Comparison of ENCODE assay signal across 15 cellular contexts in genomic region chr10:125003146-125003900, GRCh38.
DNase-seq lines count a peak whose midpoint lies in the region; ATAC-seq and TF ChIP-seq lines count a peak whose summit lies in the region.
"Had no signal": no experiment of that assay in that cellular context is flagged by ENCODE, and none has a peak within 500 bp of the region (broad histone marks: within the 10 kb centered on the region; RNA-seq: fewer than 3 reads in every experiment).

No MANE protein-coding gene starts in this region.

- H3K36me3 Mint-ChIP-seq in natural killer cell, result no peaks in the 10 kb centered on the region
- H3K36me3 Mint-ChIP-seq in natural killer cell treated with Interleukin-12 subunit alpha and Interleukin-12 subunit beta and Interleukin-15 and Interleukin-18, amount 100 ng/mL, for 72 hours, result no peaks in the 10 kb centered on the region
- H3K36me3 Mint-ChIP-seq in activated CD4-positive, alpha-beta memory T cell treated with anti-CD3 and anti-CD28 coated beads, Interleukin-2, amount 10 ng/mL, durations not matched to agents 7 days and 5 days (ENCODE audit: low read depth), result no peaks in the 10 kb centered on the region
- peaks cover 6% of the 10 kb centered on the region for H3K36me3 Mint-ChIP-seq in neural crest cell (ENCODE audit: low read depth)

- no peaks in the 10 kb centered on the region for H3K36me3 ChIP-seq in aorta (ENCODE audit: control insufficient read depth in 1 of 2, insufficient read depth in 2 of 2, low read length in 1 of 2)

- H3K27me3 ChIP-seq in aorta (ENCODE audit: control insufficient read depth in 1 of 2, insufficient read depth in 2 of 2, low read length in 1 of 2), result no peaks in the 10 kb centered on the region
- H3K27me3 ChIP-seq: BLaER1 treated with 17β-estradiol and CSF1 and Interleukin-3, amounts not matched to agents 10 nM and 100 nM; gastrocnemius medialis; neutrophil had no signal

- H3K27me3 Mint-ChIP-seq in natural killer cell (ENCODE audit: low read depth in 2 of 2), result no peaks in the 10 kb centered on the region
- H3K27me3 Mint-ChIP-seq in natural killer cell treated with Interleukin-12 subunit alpha and Interleukin-12 subunit beta and Interleukin-15 and Interleukin-18, amount 100 ng/mL, for 72 hours, result no peaks in the 10 kb centered on the region
- no peaks in the 10 kb centered on the region for H3K27me3 Mint-ChIP-seq in activated CD4-positive, alpha-beta memory T cell treated with anti-CD3 and anti-CD28 coated beads, Interleukin-2, amount 10 ng/mL, durations not matched to agents 7 days and 5 days
- peaks cover 6% of the 10 kb centered on the region for H3K27me3 Mint-ChIP-seq in neural crest cell (ENCODE audit: low read depth)

- H3K9me3 Mint-ChIP-seq in natural killer cell (no peaks in the 10 kb centered on the region), neural crest cell (no peaks in the 10 kb centered on the region)
- H3K9me3 Mint-ChIP-seq in natural killer cell treated with Interleukin-12 subunit alpha and Interleukin-12 subunit beta and Interleukin-15 and Interleukin-18, amount 100 ng/mL, for 72 hours, result no peaks in the 10 kb centered on the region
- H3K9me3 Mint-ChIP-seq in activated CD4-positive, alpha-beta memory T cell treated with anti-CD3 and anti-CD28 coated beads, Interleukin-2, amount 10 ng/mL, durations not matched to agents 7 days and 5 days, result no peaks in the 10 kb centered on the region
- H3K9me3 Mint-ChIP-seq: effector memory CD8-positive, alpha-beta T cell had no signal

- peak; percentile 11 for DNase-seq in natural killer cell
- no peak for DNase-seq in natural killer cell treated with Interleukin-12 subunit alpha and Interleukin-12 subunit beta and Interleukin-15 and Interleukin-18, amount 100 ng/mL, for 72 hours (ENCODE audit: low spot score)
- DNase-seq in activated CD4-positive, alpha-beta memory T cell treated with anti-CD3 and anti-CD28 coated beads, Interleukin-2, amount 10 ng/mL, durations not matched to agents 7 days and 5 days, result no peak
- DNase-seq in neural crest cell (ENCODE audit: low read depth, low spot score), result no peak
- peak; percentile 34 to 68 for DNase-seq in aorta
- no peak for DNase-seq in CD1c-positive myeloid dendritic cell (ENCODE audit: extremely low spot score)
- DNase-seq in DMS153 treated with DMSO at 0.1 percent for 48 hours (lab: John Stamatoyannopoulos, UW; ENCODE audit: unreplicated experiment), result no peak
- no peak for DNase-seq in NCI-H1105 (lab: John Stamatoyannopoulos, UW)
- DNase-seq: effector memory CD8-positive, alpha-beta T cell; OCI-M1; stimulated activated CD4-positive, alpha-beta T cell treated with anti-CD3 and anti-CD28 coated beads, Interleukin-1b, Interleukin-23, amount 100 ng/mL, for 48 hours; T-helper 17 cell had no signal

- ATAC-seq in natural killer cell, result no peak
- no peak for ATAC-seq in natural killer cell treated with Interleukin-12 subunit alpha and Interleukin-12 subunit beta and Interleukin-15 and Interleukin-18, amount 100 ng/mL, for 72 hours
- no peak for ATAC-seq in aorta (ENCODE audit: low FRiP score)
- ATAC-seq: effector memory CD8-positive, alpha-beta T cell; gastrocnemius medialis; T-helper 17 cell had no signal

- H3K4me3 Mint-ChIP-seq in natural killer cell, result no peak overlapping the region
- no peak overlapping the region for H3K4me3 Mint-ChIP-seq in natural killer cell treated with Interleukin-12 subunit alpha and Interleukin-12 subunit beta and Interleukin-15 and Interleukin-18, amount 100 ng/mL, for 72 hours
- no peak overlapping the region for H3K4me3 Mint-ChIP-seq in activated CD4-positive, alpha-beta memory T cell treated with anti-CD3 and anti-CD28 coated beads, Interleukin-2, amount 10 ng/mL, durations not matched to agents 7 days and 5 days
- H3K4me3 Mint-ChIP-seq in neural crest cell, result no peak overlapping the region
- H3K4me3 Mint-ChIP-seq: effector memory CD8-positive, alpha-beta T cell; T-helper 17 cell had no signal

- WGBS in aorta, 2 donors, result 85 to 86% methylated on average over 33 to 34 of the region's 34 CpGs

- CTCF ChIA-PET in activated CD4-positive, alpha-beta memory T cell treated with anti-CD3 and anti-CD28 coated beads, Interleukin-2, amount 10 ng/mL, durations not matched to agents 7 days and 5 days (lab: Charles Lee), result no interaction called here

- H3K27ac ChIP-seq in aorta (ENCODE audit: low read depth in 1 of 2, low read length in 2 of 2), result no peak overlapping the region
- H3K27ac ChIP-seq: BLaER1 treated with 17β-estradiol and CSF1 and Interleukin-3, amounts not matched to agents 10 nM and 100 nM; neutrophil had no signal

- POLR2A ChIA-PET in activated CD4-positive, alpha-beta memory T cell treated with anti-CD3 and anti-CD28 coated beads, Interleukin-2, amount 10 ng/mL, durations not matched to agents 7 days and 5 days (lab: Charles Lee), result no interaction called here

- H3K4me3 ChIP-seq in aorta (ENCODE audit: low read length in 2 of 2), result no peak overlapping the region
- H3K4me3 ChIP-seq: BLaER1 treated with 17β-estradiol and CSF1 and Interleukin-3, amounts not matched to agents 10 nM and 100 nM; gastrocnemius medialis had no signal

- no peaks in the 10 kb centered on the region for H3K9me3 ChIP-seq in aorta (ENCODE audit: control insufficient read depth, low read length)
- H3K9me3 ChIP-seq: BLaER1 treated with 17β-estradiol and CSF1 and Interleukin-3, amounts not matched to agents 10 nM and 100 nM; gastrocnemius medialis; neutrophil had no signal

- TF ChIP-seq CTCF in natural killer cell (IDR thresholded peaks at IDR 0.05), result no peak
- TF ChIP-seq CTCF in neural crest cell (conservative IDR thresholded peaks at IDR 0.05), result peak; percentile 17

- no peaks in the 10 kb centered on the region for H3K4me1 ChIP-seq in aorta (ENCODE audit: control insufficient read depth in 1 of 2, insufficient read depth in 2 of 2, low read length in 2 of 2)

- peak overlapping the region in 1 of 2 donors; percentile 66 for H3K27ac Mint-ChIP-seq in natural killer cell
- no peak overlapping the region for H3K27ac Mint-ChIP-seq in natural killer cell treated with Interleukin-12 subunit alpha and Interleukin-12 subunit beta and Interleukin-15 and Interleukin-18, amount 100 ng/mL, for 72 hours
- peak overlapping the region; percentile 21 for H3K27ac Mint-ChIP-seq in activated CD4-positive, alpha-beta memory T cell treated with anti-CD3 and anti-CD28 coated beads, Interleukin-2, amount 10 ng/mL, durations not matched to agents 7 days and 5 days
- no peak overlapping the region for H3K27ac Mint-ChIP-seq in neural crest cell (ENCODE audit: unreplicated experiment)
- H3K27ac Mint-ChIP-seq: effector memory CD8-positive, alpha-beta T cell; T-helper 17 cell had no signal

- intact Hi-C loops in natural killer cell (cut with micrococcal nuclease) (no loop called here), aorta (cut with DNase I) (loop anchor here in 1 of 2 donors (5.0 kb wide), 2 partner anchors 44 to 149 kb away; no protein-coding TSS in a partner anchor)

- H3K4me1 Mint-ChIP-seq in natural killer cell, result peaks cover 34 to 42% of the 10 kb centered on the region in 2 donors
- H3K4me1 Mint-ChIP-seq in natural killer cell treated with Interleukin-12 subunit alpha and Interleukin-12 subunit beta and Interleukin-15 and Interleukin-18, amount 100 ng/mL, for 72 hours (ENCODE audit: low read depth in 2 of 2), result peaks cover 0 to 24% of the 10 kb centered on the region in 2 donors
- no peaks in the 10 kb centered on the region for H3K4me1 Mint-ChIP-seq in activated CD4-positive, alpha-beta memory T cell treated with anti-CD3 and anti-CD28 coated beads, Interleukin-2, amount 10 ng/mL, durations not matched to agents 7 days and 5 days
- peaks cover 47% of the 10 kb centered on the region for H3K4me1 Mint-ChIP-seq in neural crest cell
- H3K4me1 Mint-ChIP-seq: T-helper 17 cell had no signal

Comparison
In these comparisons a context has a peak if more than half of its experiments do, and no peak if none do; other contexts are left out.
1. DNase-seq: peak in natural killer cell (single experiment) and aorta (2 of 2); none in natural killer cell treated with Interleukin-12 subunit alpha and Interleukin-12 subunit beta and Interleukin-15 and Interleukin-18, amount 100 ng/mL, for 72 hours (single experiment), activated CD4-positive, alpha-beta memory T cell treated with anti-CD3 and anti-CD28 coated beads, Interleukin-2, amount 10 ng/mL, durations not matched to agents 7 days and 5 days (single experiment), neural crest cell (single experiment), CD1c-positive myeloid dendritic cell (single experiment), DMS153 treated with DMSO at 0.1 percent for 48 hours (single experiment) and NCI-H1105 (single experiment).